Comparison of ENCODE assay signal across 24 cellular contexts in genomic region chr1:229845410-229846138, GRCh38.
DNase-seq lines count a peak whose midpoint lies in the region; ATAC-seq and TF ChIP-seq lines count a peak whose summit lies in the region.
"Had no signal": no experiment of that assay in that cellular context is flagged by ENCODE, and none has a peak within 500 bp of the region (broad histone marks: within the 10 kb centered on the region; RNA-seq: fewer than 3 reads in every experiment).

No MANE protein-coding gene starts in this region.

- no peaks in the 10 kb centered on the region for H3K36me3 Mint-ChIP-seq in stimulated activated naive B cell treated with anti-CD40 and anti-IgM and Interleukin-4, amounts not matched to agents 10 μg/mL and 1 μg/mL and 100 μg/mL, for 72 hours
- H3K36me3 Mint-ChIP-seq: activated CD4-positive, alpha-beta memory T cell treated with anti-CD3 and anti-CD28 coated beads for 36 hours had no signal

- H3K27ac Mint-ChIP-seq in stimulated activated naive B cell treated with anti-CD40 and anti-IgM and Interleukin-4, amounts not matched to agents 10 μg/mL and 1 μg/mL and 100 μg/mL, for 72 hours: no peak overlapping the region
- H3K27ac Mint-ChIP-seq: activated CD4-positive, alpha-beta memory T cell treated with anti-CD3 and anti-CD28 coated beads for 36 hours; activated naive CD4-positive, alpha-beta T cell treated with anti-CD3 and anti-CD28 coated beads for 36 hours; T-helper 17 cell had no signal

- H3K4me3 ChIP-seq in HAP-1: no peak overlapping the region
- H3K4me3 ChIP-seq: smooth muscle cell had no signal

- peak; percentile 10 for DNase-seq in NCI-H82 (lab: John Stamatoyannopoulos, UW)
- DNase-seq in NCI-H82 treated with DMSO at 0.1 percent for 48 hours (lab: John Stamatoyannopoulos, UW; ENCODE audit: unreplicated experiment): no peak
- peak; percentile 30 for DNase-seq in OCI-M1 (lab: John Stamatoyannopoulos, UW)
- DNase-seq in foreskin keratinocyte: no peak
- DNase-seq in stimulated activated naive B cell treated with anti-CD40 and anti-IgM and Interleukin-4, amounts not matched to agents 10 μg/mL and 1 μg/mL and 100 μg/mL, for 72 hours: no peak
- no peak for DNase-seq in NCI-H2081 (lab: John Stamatoyannopoulos, UW)
- DNase-seq in foreskin melanocyte: no peak
- DNase-seq in HAP-1 (ENCODE audit: low spot score in 2 of 2): no peak
- DNase-seq: activated CD4-positive, alpha-beta memory T cell treated with anti-CD3 and anti-CD28 coated beads for 36 hours; activated CD4-positive, CD25-positive, alpha-beta regulatory T cell treated with anti-CD3 and anti-CD28 coated beads, Interleukin-2, amount 50 U/mL, for 72 hours; activated naive CD4-positive, alpha-beta T cell treated with anti-CD3 and anti-CD28 coated beads for 36 hours; dermis blood vessel endothelial cell; GOT3; hypothalamus; Karpas-422; left cardiac atrium; mammary epithelial cell; NCI-H1092; NCI-H1694; stimulated activated naive CD4-positive, alpha-beta T cell treated with Interleukin-2 at 50 U/mL for 16 hours; T-helper 17 cell had no signal

- peaks cover 20 to 37% of the 10 kb centered on the region in 2 donors for H3K4me1 Mint-ChIP-seq in stimulated activated naive B cell treated with anti-CD40 and anti-IgM and Interleukin-4, amounts not matched to agents 10 μg/mL and 1 μg/mL and 100 μg/mL, for 72 hours

- no peaks in the 10 kb centered on the region for H3K27me3 Mint-ChIP-seq in stimulated activated naive B cell treated with anti-CD40 and anti-IgM and Interleukin-4, amounts not matched to agents 10 μg/mL and 1 μg/mL and 100 μg/mL, for 72 hours

- ATAC-seq in foreskin keratinocyte: no peak
- peak; percentile 63 to 64 for ATAC-seq in stimulated activated naive B cell treated with anti-CD40 and anti-IgM and Interleukin-4, amounts not matched to agents 10 μg/mL and 1 μg/mL and 100 μg/mL, for 72 hours (replicated peaks)
- ATAC-seq: PC-3, SK-N-SH treated with all-trans-retinoic acid at 6 μM for 48 hours, T-helper 17 cell had no signal

- H3K4me1 ChIP-seq in foreskin keratinocyte (peaks cover 10% of the 10 kb centered on the region), HAP-1 (no peaks in the 10 kb centered on the region)

- TF ChIP-seq CTCF in foreskin keratinocyte (conservative IDR thresholded peaks at IDR 0.05): peak; percentile 18

- H3K9me3 ChIP-seq in HAP-1: no peaks in the 10 kb centered on the region

- no peaks in the 10 kb centered on the region for H3K36me3 ChIP-seq in HAP-1 (replicated peaks)

- H3K27ac ChIP-seq in foreskin keratinocyte: no peak overlapping the region

- H3K27me3 ChIP-seq in foreskin keratinocyte (peaks cover 12% of the 10 kb centered on the region), HAP-1 (ENCODE audit: low read depth) (peaks cover 5% of the 10 kb centered on the region; the same call in 1 of the 2 replicates)

- in situ Hi-C loops in HAP-1 (cut with MboI; ENCODE audit: low sequenced_read_pairs): no loop called here

- H3K9me3 Mint-ChIP-seq in stimulated activated naive B cell treated with anti-CD40 and anti-IgM and Interleukin-4, amounts not matched to agents 10 μg/mL and 1 μg/mL and 100 μg/mL, for 72 hours: no peaks in the 10 kb centered on the region
- H3K9me3 Mint-ChIP-seq: activated CD4-positive, alpha-beta memory T cell treated with anti-CD3 and anti-CD28 coated beads for 36 hours; activated naive CD4-positive, alpha-beta T cell treated with anti-CD3 and anti-CD28 coated beads for 36 hours had no signal

- H3K4me3 Mint-ChIP-seq in stimulated activated naive B cell treated with anti-CD40 and anti-IgM and Interleukin-4, amounts not matched to agents 10 μg/mL and 1 μg/mL and 100 μg/mL, for 72 hours: no peak overlapping the region
- H3K4me3 Mint-ChIP-seq: activated CD4-positive, alpha-beta memory T cell treated with anti-CD3 and anti-CD28 coated beads for 36 hours; activated naive CD4-positive, alpha-beta T cell treated with anti-CD3 and anti-CD28 coated beads for 36 hours; T-helper 17 cell had no signal

Comparison
In these comparisons a context has a peak if more than half of its experiments do, and no peak if none do; other contexts are left out.
1. DNase-seq: peak in NCI-H82 (single experiment) and OCI-M1 (single experiment); none in NCI-H82 treated with DMSO at 0.1 percent for 48 hours (single experiment), foreskin keratinocyte (0 of 2), stimulated activated naive B cell treated with anti-CD40 and anti-IgM and Interleukin-4, amounts not matched to agents 10 μg/mL and 1 μg/mL and 100 μg/mL, for 72 hours (single experiment), NCI-H2081 (0 of 2), foreskin melanocyte (single experiment) and HAP-1 (0 of 2).